ENCODE assay signal across 23 cellular contexts in the genomic region with DNA sequence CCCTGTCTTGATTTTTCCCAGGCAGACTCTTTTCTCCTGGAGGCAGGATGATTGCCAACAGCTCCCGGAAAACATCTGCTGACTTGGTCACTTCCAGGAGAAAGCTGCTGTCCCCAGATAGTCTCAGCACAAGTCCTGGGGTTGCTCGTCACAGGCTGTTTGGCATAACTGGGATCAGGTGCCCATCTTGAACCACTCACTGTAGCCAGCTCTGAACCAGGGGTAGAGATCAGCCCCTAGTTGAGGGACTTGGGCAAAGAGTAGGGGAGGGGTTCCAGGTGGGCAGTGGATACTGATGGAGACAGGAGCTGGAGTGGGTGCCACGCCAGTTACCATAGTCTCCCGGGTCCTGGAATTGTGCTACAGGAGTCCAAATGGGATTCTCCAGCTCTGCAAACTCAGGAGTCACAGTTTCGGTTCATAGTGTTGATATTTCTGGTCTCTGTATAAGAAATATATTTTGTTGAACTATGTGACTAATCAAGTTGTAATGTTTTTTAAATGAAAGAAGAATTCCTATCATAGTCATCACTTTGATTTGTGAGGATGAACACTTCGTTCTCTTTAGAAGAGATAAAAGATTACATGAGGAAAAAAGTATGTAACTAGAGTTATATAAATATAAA.
"Had no signal": no experiment of that assay in that cellular context is flagged by ENCODE, and none has a peak within 500 bp of the region (broad histone marks: within the 10 kb centered on the region; RNA-seq: fewer than 3 reads in every experiment).

No MANE protein-coding gene starts in this region.

- DNase-seq: activated naive CD4-positive, alpha-beta T cell treated with Interleukin-2 at 50 U/mL for 16 hours; activated naive CD8-positive, alpha-beta T cell treated with anti-CD3 and anti-CD28 coated beads for 36 hours; activated T-cell treated with anti-CD3 and anti-CD28 coated beads, Interleukin-2, amount 50 U/mL, for 4 hours; amniotic stem cell; cerebellar nuclear complex; endodermal cell; esophagus squamous epithelium; foreskin melanocyte; glutamatergic neuron; left ventricle myocardium superior; nephron progenitor cell; nucleus accumbens; stimulated activated CD4-positive, alpha-beta T cell treated with anti-CD3 and anti-CD28 coated beads, Interleukin-12 subunit alpha, Interleukin-12 subunit beta, amount 100 ng/mL, for 4 hours; stimulated activated CD4-positive, alpha-beta T cell treated with anti-CD3 and anti-CD28 coated beads, Interleukin-4, amount 100 ng/mL, for 4 hours; stimulated activated naive CD8-positive, alpha-beta T cell treated with anti-CD3 and anti-CD28 coated beads, Interleukin-15, Interleukin-2, amounts not matched to agents 100 U/mL and 50 U/mL, for 24 hours; T-helper 1 cell; T-helper 9 cell; upper lobe of right lung had no signal

- H3K4me3 ChIP-seq: coronary artery, esophagus squamous epithelium, hepatocyte, SK-N-MC, upper lobe of right lung had no signal

- H3K36me3 Mint-ChIP-seq: activated naive CD8-positive, alpha-beta T cell treated with anti-CD3 and anti-CD28 coated beads for 36 hours had no signal

- H3K4me1 Mint-ChIP-seq: activated naive CD8-positive, alpha-beta T cell treated with anti-CD3 and anti-CD28 coated beads for 36 hours; WTC11 had no signal

- H3K4me3 Mint-ChIP-seq: activated naive CD8-positive, alpha-beta T cell treated with anti-CD3 and anti-CD28 coated beads for 36 hours; activated T-cell treated with anti-CD3 and anti-CD28 coated beads, Interleukin-2, amount 50 U/mL, for 4 hours; endodermal cell; nephron progenitor cell; WTC11 had no signal

- H3K27me3 Mint-ChIP-seq: activated naive CD8-positive, alpha-beta T cell treated with anti-CD3 and anti-CD28 coated beads for 36 hours had no signal

- H3K27ac ChIP-seq: coronary artery, esophagus squamous epithelium, hepatocyte, SK-N-MC, upper lobe of right lung had no signal

- H2AFZ ChIP-seq: hepatocyte had no signal

- H3K79me2 ChIP-seq: hepatocyte had no signal

- H3K9me3 Mint-ChIP-seq: activated T-cell treated with anti-CD3 and anti-CD28 coated beads, Interleukin-2, amount 50 U/mL, for 4 hours; activated T-helper 2 cell treated with anti-CD3 and anti-CD28 coated beads, Interferon-gamma antibody, Interleukin-2, Interleukin-4, amounts not matched to agents 10 μg/mL and 5 μg/mL and 100 μg/mL, durations not matched to agents 14 hours and 24 hours and 36 hours; endodermal cell; nephron progenitor cell had no signal

- ATAC-seq: activated T-cell treated with anti-CD3 and anti-CD28 coated beads, Interleukin-2, amount 50 U/mL, for 4 hours; left ventricle myocardium superior; stimulated activated naive CD8-positive, alpha-beta T cell treated with anti-CD3 and anti-CD28 coated beads, Interleukin-15, Interleukin-2, amounts not matched to agents 100 U/mL and 50 U/mL, for 24 hours; upper lobe of right lung; WTC11 had no signal

- H3K9me3 ChIP-seq: esophagus squamous epithelium, upper lobe of right lung had no signal

- H3K27ac Mint-ChIP-seq: activated naive CD8-positive, alpha-beta T cell treated with anti-CD3 and anti-CD28 coated beads for 36 hours; activated T-helper 2 cell treated with anti-CD3 and anti-CD28 coated beads, Interferon-gamma antibody, Interleukin-2, Interleukin-4, amounts not matched to agents 10 μg/mL and 5 μg/mL and 100 μg/mL, durations not matched to agents 14 hours and 24 hours and 36 hours; endodermal cell; nephron progenitor cell; WTC11 had no signal

- H3K36me3 ChIP-seq: esophagus squamous epithelium, upper lobe of right lung had no signal

- H3K4me1 ChIP-seq: esophagus squamous epithelium, upper lobe of right lung had no signal

- H3K4me2 ChIP-seq: hepatocyte had no signal

- H3K27me3 ChIP-seq: esophagus squamous epithelium, hepatocyte, upper lobe of right lung had no signal
